Comparison of ENCODE assay signal across 21 cellular contexts in the genomic region with DNA sequence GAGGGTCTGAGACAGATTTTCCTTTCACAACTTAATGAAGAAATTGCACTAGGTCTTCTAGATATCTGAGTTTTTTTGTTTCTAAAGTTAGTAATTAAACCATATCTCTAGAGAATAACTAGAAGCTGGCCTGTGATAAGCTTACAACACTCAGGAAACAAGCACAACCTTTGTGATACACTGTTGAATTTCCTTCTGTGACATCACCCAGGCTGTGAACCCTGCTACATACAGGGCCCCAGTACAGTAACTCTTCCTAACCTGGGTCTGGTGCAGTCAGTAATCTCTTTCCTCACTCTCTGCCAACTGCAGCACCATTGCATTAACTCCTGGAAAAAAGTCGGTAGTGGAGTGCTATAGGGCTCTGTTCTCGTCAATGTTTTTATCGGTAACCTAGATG. TPM values are rescaled to one million over a fixed set of nuclear protein-coding genes. Genes with fewer than 3 reads are reported as not detected.
"Had no signal": no experiment of that assay in that cellular context is flagged by ENCODE, and none has a peak within 500 bp of the region (broad histone marks: within the 10 kb centered on the region; RNA-seq: fewer than 3 reads in every experiment).

No MANE protein-coding gene starts in this region.

- H3K4me3 ChIP-seq: tibial artery, vagina had no signal

- ATAC-seq: activated naive CD4-positive, alpha-beta T cell treated with anti-CD3 and anti-CD28 coated beads, Interleukin-2, amount 50 U/mL, for 72 hours; activated T-cell treated with anti-CD3 and anti-CD28 coated beads, Interleukin-2, amount 50 U/mL, for 72 hours; stimulated activated memory B cell treated with anti-CD40 and anti-IgM and Interleukin-4, amounts not matched to agents 10 μg/mL and 1 μg/mL and 100 μg/mL, for 72 hours had no signal

- H3K4me1 ChIP-seq: parathyroid adenoma, tibial artery, vagina had no signal

- H3K9ac ChIP-seq: parathyroid adenoma had no signal

- H3K27ac Mint-ChIP-seq: activated B cell treated with CpG ODN at 0.5 μM for 24 hours; activated naive CD4-positive, alpha-beta T cell treated with anti-CD3 and anti-CD28 coated beads, Interleukin-2, amount 50 U/mL, for 72 hours; activated T-cell treated with anti-CD3 and anti-CD28 coated beads, Interleukin-2, amount 50 U/mL, for 72 hours; stimulated activated memory B cell treated with anti-CD40 and anti-IgM and Interleukin-4, amounts not matched to agents 10 μg/mL and 1 μg/mL and 100 μg/mL, for 72 hours had no signal

- H3K9me3 Mint-ChIP-seq: activated B cell treated with CpG ODN at 0.5 μM for 24 hours; activated naive CD4-positive, alpha-beta T cell treated with anti-CD3 and anti-CD28 coated beads, Interleukin-2, amount 50 U/mL, for 72 hours; activated T-cell treated with anti-CD3 and anti-CD28 coated beads, Interleukin-2, amount 50 U/mL, for 72 hours; central memory CD8-positive, alpha-beta T cell; neural crest cell; stimulated activated memory B cell treated with anti-CD40 and anti-IgM and Interleukin-4, amounts not matched to agents 10 μg/mL and 1 μg/mL and 100 μg/mL, for 72 hours had no signal

- H3K36me3 Mint-ChIP-seq: activated naive CD4-positive, alpha-beta T cell treated with anti-CD3 and anti-CD28 coated beads, Interleukin-2, amount 50 U/mL, for 72 hours; stimulated activated memory B cell treated with anti-CD40 and anti-IgM and Interleukin-4, amounts not matched to agents 10 μg/mL and 1 μg/mL and 100 μg/mL, for 72 hours had no signal

- H3K4me1 Mint-ChIP-seq: brain; central memory CD8-positive, alpha-beta T cell; stimulated activated memory B cell treated with anti-CD40 and anti-IgM and Interleukin-4, amounts not matched to agents 10 μg/mL and 1 μg/mL and 100 μg/mL, for 72 hours had no signal

- DNase-seq: activated B cell treated with CpG ODN at 0.5 μM for 24 hours; activated CD4-positive, alpha-beta T cell treated with anti-CD3 and anti-CD28 coated beads for 48 hours; activated CD8-positive, alpha-beta memory T cell treated with anti-CD3 and anti-CD28 coated beads, Interleukin-2, amount 50 U/mL, for 48 hours; activated gamma-delta T cell; activated T-cell treated with anti-CD3 and anti-CD28 coated beads, Interleukin-2, amount 50 U/mL, for 72 hours; amniotic stem cell; cortex of kidney; effector CD4-positive, alpha-beta T cell; hypothalamus; stimulated activated CD4-positive, alpha-beta T cell treated with anti-CD3 and anti-CD28 coated beads, Interleukin-2, amount 100 ng/mL, for 48 hours; T-helper 2 cell; tibial artery had no signal

- H3K36me3 ChIP-seq: tibial artery, vagina had no signal

- H3K9me3 ChIP-seq: tibial artery, vagina had no signal

- H2AFZ ChIP-seq: parathyroid adenoma had no signal

- H3K4me3 Mint-ChIP-seq: activated B cell treated with CpG ODN at 0.5 μM for 24 hours; activated T-cell treated with anti-CD3 and anti-CD28 coated beads, Interleukin-2, amount 50 U/mL, for 72 hours; brain; central memory CD8-positive, alpha-beta T cell; neural crest cell; stimulated activated memory B cell treated with anti-CD40 and anti-IgM and Interleukin-4, amounts not matched to agents 10 μg/mL and 1 μg/mL and 100 μg/mL, for 72 hours had no signal

- H3K27me3 ChIP-seq: tibial artery, vagina had no signal

- H3K27ac ChIP-seq: parathyroid adenoma, tibial artery, vagina had no signal

- H3K79me2 ChIP-seq: parathyroid adenoma had no signal

RNA-seq across cellular contexts. Expression of gene IGFBPL1, which starts 10.6 kb away (rescaled TPM):
- total RNA-seq: activated B cell treated with CpG ODN at 0.5 μM for 24 hours; activated naive CD4-positive, alpha-beta T cell treated with anti-CD3 and anti-CD28 coated beads, Interleukin-2, amount 50 U/mL, for 72 hours; activated T-cell treated with anti-CD3 and anti-CD28 coated beads, Interleukin-2, amount 50 U/mL, for 72 hours; lower leg skin; subcutaneous adipose tissue; vagina had no signal
